In genomic region chr5:57175586-57175985, GRCh38 we compare ENCODE assay signal across 8 cellular contexts. TPM values are rescaled to one million over a fixed set of nuclear protein-coding genes. Genes with fewer than 3 reads are reported as not detected.
DNase-seq lines count a peak whose midpoint lies in the region; ATAC-seq and TF ChIP-seq lines count a peak whose summit lies in the region.

No MANE protein-coding gene starts in this region.

- H3K9me3 ChIP-seq in Caco-2: no peaks in the 10 kb centered on the region
- no peaks in the 10 kb centered on the region for H3K9me3 ChIP-seq in right cardiac atrium (ENCODE audit: control insufficient read depth, low read length)

- TF ChIP-seq CTCF in Caco-2 (IDR thresholded peaks at IDR 0.05; ENCODE audit: insufficient read depth in 1 of 2, low read depth in 1 of 2, low read length in 1 of 2, severe bottlenecking in 1 of 2, unreplicated experiment in 1 of 2): no peak

- H3K27me3 Mint-ChIP-seq in Caco-2 (ENCODE audit: insufficient read depth, unreplicated experiment): no peaks in the 10 kb centered on the region

- peaks cover 69% of the 10 kb centered on the region for H3K36me3 Mint-ChIP-seq in Caco-2 (ENCODE audit: insufficient read depth, unreplicated experiment)

- DNase-seq in Caco-2 (no peak), HT-29 (ENCODE audit: low spot score) (peak; percentile 56), right cardiac atrium (no peak), COR-L47 (lab: John Stamatoyannopoulos, UW) (no peak)
- peak; percentile 24 for DNase-seq in activated T-helper 9 cell treated with anti-CD3 and anti-CD28 coated beads, Interleukin-2, amount 50 U/mL, for 16 hours (ENCODE audit: low read depth)

- under 1% methylated on average over 5 of the region's 5 CpGs for WGBS in right cardiac atrium

- no peak overlapping the region for H3K27ac ChIP-seq in right cardiac atrium (ENCODE audit: low read length)
- H3K27ac ChIP-seq in skin epidermis: peak overlapping the region in 18 of 21 experiments; percentile 3 to 100 (median 99)

- H3K27me3 ChIP-seq in Caco-2 (replicated peaks; ENCODE audit: control insufficient read depth, insufficient read depth, low read length): no peaks in the 10 kb centered on the region
- H3K27me3 ChIP-seq in right cardiac atrium (ENCODE audit: control insufficient read depth, insufficient read depth): no peaks in the 10 kb centered on the region

- H3K9me3 Mint-ChIP-seq in Caco-2 (ENCODE audit: unreplicated experiment): no peaks in the 10 kb centered on the region

- peaks cover 7% of the 10 kb centered on the region for H3K4me1 Mint-ChIP-seq in Caco-2 (ENCODE audit: low read depth, unreplicated experiment)

- ATAC-seq in right cardiac atrium (no peak), HG02884 (IDR thresholded peaks at IDR 0.05; ENCODE audit: unreplicated experiment) (no peak), GM18858 (IDR thresholded peaks at IDR 0.05; ENCODE audit: unreplicated experiment) (no peak)

- H3K27ac Mint-ChIP-seq in Caco-2 (ENCODE audit: unreplicated experiment): peak overlapping the region; percentile 99

- POLR2A ChIA-PET in Caco-2 (lab: Charles Lee): no interaction called here

- H3K4me1 ChIP-seq in Caco-2 (peaks cover 8% of the 10 kb centered on the region; the same call in 1 of the 2 replicates), right cardiac atrium (ENCODE audit: control insufficient read depth, insufficient read depth, low read length) (peaks cover 8% of the 10 kb centered on the region)

- intact Hi-C loops in Caco-2 (cut with micrococcal nuclease; ENCODE audit: unreplicated experiment): no loop called here
- intact Hi-C loops in right cardiac atrium (cut with DNase I): no loop called here

- peak overlapping the region; percentile 97 for H3K4me3 Mint-ChIP-seq in Caco-2 (ENCODE audit: unreplicated experiment)

- CTCF ChIA-PET in Caco-2 (lab: Charles Lee): no interaction called here

- BruUV-seq in Caco-2 (replicated peaks; lab: Mats Ljungman, UMichigan): TSS peak; percentile 25

- peak overlapping the region; percentile 98 for H3K4me3 ChIP-seq in Caco-2 (ENCODE audit: low read depth, low read length)
- H3K4me3 ChIP-seq in right cardiac atrium (ENCODE audit: low read length): peak overlapping the region; percentile 59
- peak overlapping the region; percentile 62 to 99 (median 78) for H3K4me3 ChIP-seq in skin epidermis

- no peaks in the 10 kb centered on the region for H3K36me3 ChIP-seq in Caco-2 (ENCODE audit: control insufficient read depth, insufficient read depth, low read length)

RNA-seq across cellular contexts. Expression of gene GPBP1, which starts 1.7 kb away (rescaled TPM):
- total RNA-seq in Caco-2 (2022): 100 and 117 TPM in 2 replicates
- total RNA-seq in HT-29 (2014; rRNA removed; shearing (Covaris generic)): 28.9 and 29.3 TPM in 2 replicates
- total RNA-seq in right cardiac atrium: 10 to 100 TPM; 54.3 to 70.8 (median 58.8) TPM
- 44.7 TPM for polyA plus RNA-seq in right cardiac atrium

Comparison
In these comparisons a context has a peak if more than half of its experiments do, and no peak if none do; other contexts are left out.
1. DNase-seq: peak in HT-29 (single experiment) and activated T-helper 9 cell treated with anti-CD3 and anti-CD28 coated beads, Interleukin-2, amount 50 U/mL, for 16 hours (single experiment); none in Caco-2 (0 of 2), right cardiac atrium (0 of 3) and COR-L47 (single experiment).
2. Peak in every context shown above with its lines, with median percentiles within 50 percentile points of each other: H3K4me3 ChIP-seq.